Comparison of ENCODE assay signal across 8 cellular contexts in the genomic region with DNA sequence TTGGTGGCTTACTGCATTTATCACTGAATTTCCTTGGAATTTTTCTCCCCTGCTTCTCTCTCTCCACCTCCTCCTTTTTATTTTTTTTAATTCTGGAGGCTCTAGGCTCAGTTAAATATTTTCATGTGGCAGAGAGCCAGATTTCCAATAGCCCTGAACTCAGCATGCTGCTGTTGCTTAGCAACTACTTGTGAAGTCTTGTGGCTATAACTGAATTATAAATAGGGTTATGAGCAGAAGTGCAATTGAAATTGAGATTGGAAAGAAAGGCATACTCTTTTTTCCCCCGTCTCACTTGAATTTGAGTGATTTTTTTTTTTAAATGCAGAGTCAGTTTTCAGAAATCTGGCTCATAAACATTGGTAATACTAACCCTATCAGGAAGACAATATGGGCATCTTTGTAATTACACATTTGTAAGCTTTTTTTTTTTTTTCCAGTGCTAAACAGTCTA. TPM values are rescaled to one million over a fixed set of nuclear protein-coding genes. Genes with fewer than 3 reads are reported as not detected.
DNase-seq lines count a peak whose midpoint lies in the region; ATAC-seq and TF ChIP-seq lines count a peak whose summit lies in the region.

No MANE protein-coding gene starts in this region.

- peaks cover 100% of the 10 kb centered on the region for H3K79me2 ChIP-seq in neural progenitor cell (ENCODE audit: low read depth)

- H4K20me1 ChIP-seq in neural progenitor cell (ENCODE audit: low read depth), result peaks cover 24% of the 10 kb centered on the region

- H3K9ac ChIP-seq in neural progenitor cell, result no peak overlapping the region

- H3K27me3 ChIP-seq in neural progenitor cell, result no peaks in the 10 kb centered on the region

- no peak overlapping the region for H2AFZ ChIP-seq in neural progenitor cell (replicated peaks)

- H3K9me3 ChIP-seq in neural progenitor cell (ENCODE audit: low read depth), result peaks cover 7% of the 10 kb centered on the region

- H3K36me3 Mint-ChIP-seq in neural progenitor cell, result peaks cover 42% of the 10 kb centered on the region

- H3K9me3 Mint-ChIP-seq in neural progenitor cell, result peaks cover 50% of the 10 kb centered on the region

- H3K27ac Mint-ChIP-seq in neural progenitor cell, result peak overlapping the region; percentile 89

- peak; percentile 54 for DNase-seq in COLO829 (ENCODE audit: low spot score)
- DNase-seq in NCI-H1048 (lab: John Stamatoyannopoulos, UW), result peak; percentile 63
- DNase-seq in T follicular helper cell (ENCODE audit: low read depth), result peak; percentile 25
- peak; percentile 82 for DNase-seq in fibroblast of gingiva (ENCODE audit: low read depth)
- no peak for DNase-seq in neural progenitor cell (ENCODE audit: low spot score)
- no peak for DNase-seq in 8988T
- DNase-seq in stimulated activated CD4-positive, alpha-beta T cell treated with anti-CD3 and anti-CD28 coated beads, Interleukin-4, amount 100 ng/mL, for 1 hour, result no peak

- peaks cover 27% of the 10 kb centered on the region for H3K4me1 Mint-ChIP-seq in neural progenitor cell

- peaks cover 23% of the 10 kb centered on the region for H3K36me3 ChIP-seq in neural progenitor cell

- no peak for TF ChIP-seq CTCF in neural progenitor cell (IDR thresholded peaks at IDR 0.05)

- peaks cover 3% of the 10 kb centered on the region for H3K27me3 Mint-ChIP-seq in neural progenitor cell (ENCODE audit: insufficient read depth, low read depth)

- ATAC-seq in GM21381 (IDR thresholded peaks at IDR 0.05; ENCODE audit: unreplicated experiment), result peak; percentile 59

- peaks cover 19% of the 10 kb centered on the region for H3K4me1 ChIP-seq in neural progenitor cell

- H3F3A ChIP-seq in neural progenitor cell (ENCODE audit: low read depth), result peaks cover 5% of the 10 kb centered on the region

- H3K4me3 Mint-ChIP-seq in neural progenitor cell, result peak overlapping the region; percentile 74

- no peak overlapping the region for H3K4me3 ChIP-seq in neural progenitor cell

- H3K27ac ChIP-seq in neural progenitor cell, result no peak overlapping the region

- peak overlapping the region; percentile 37 for H3K4me2 ChIP-seq in neural progenitor cell

RNA-seq across cellular contexts. Expression of gene ATF7IP, which starts 38.3 kb away (rescaled TPM):
- 130 and 187 TPM in 2 replicates for total RNA-seq in neural progenitor cell (ENCODE audit: low replicate concordance)

Comparison
In these comparisons a context has a peak if more than half of its experiments do, and no peak if none do; other contexts are left out.
1. DNase-seq: peak in COLO829 (single experiment), NCI-H1048 (single experiment), T follicular helper cell (single experiment) and fibroblast of gingiva (single experiment); none in neural progenitor cell (single experiment), 8988T (single experiment) and stimulated activated CD4-positive, alpha-beta T cell treated with anti-CD3 and anti-CD28 coated beads, Interleukin-4, amount 100 ng/mL, for 1 hour (single experiment).